7 cellular contexts compared by ENCODE assay signal in the genomic region with DNA sequence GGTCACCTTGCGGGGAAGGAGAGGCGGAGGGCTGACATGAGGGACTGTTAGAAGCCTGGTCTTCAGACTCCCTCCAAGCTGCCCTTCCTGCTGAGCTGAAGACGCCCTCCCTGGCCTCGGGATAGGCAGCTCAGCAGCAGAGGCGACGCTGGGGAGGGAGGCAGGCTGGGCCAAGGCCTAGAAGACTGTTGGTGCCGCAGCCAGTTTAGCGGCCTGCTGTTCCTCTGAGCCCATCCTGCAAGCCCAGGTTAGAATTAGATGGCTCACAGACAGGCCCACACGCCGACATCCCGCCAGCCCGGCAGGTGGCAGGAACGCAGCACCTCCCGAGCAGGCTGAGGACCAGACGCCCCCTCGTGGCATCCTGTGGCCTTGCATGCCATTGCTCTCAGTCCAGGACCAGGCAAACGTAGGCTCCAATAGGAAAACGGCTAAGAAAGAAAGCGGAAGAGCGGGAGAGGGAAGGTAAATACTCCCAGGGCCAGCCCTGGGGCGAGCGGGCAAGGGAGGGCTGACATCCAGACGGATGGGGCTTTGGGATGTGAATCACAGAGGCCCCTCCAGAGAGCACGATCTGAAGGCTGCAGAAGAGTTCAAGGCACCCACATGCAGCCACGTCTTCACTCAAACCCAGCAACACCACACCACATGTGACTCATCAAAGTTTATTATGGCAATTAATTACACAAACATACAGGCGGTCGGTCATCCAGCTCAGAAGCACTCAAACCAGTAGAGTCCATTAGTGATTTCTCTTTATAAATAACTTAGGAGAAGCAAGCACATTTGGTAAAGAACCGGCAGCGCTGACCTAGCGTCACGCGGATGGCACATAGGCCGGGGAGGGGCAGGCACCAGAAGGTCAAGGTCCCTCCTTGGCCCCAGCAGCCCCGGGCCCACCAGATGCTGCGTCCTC. TPM values are rescaled to one million over a fixed set of nuclear protein-coding genes. Genes with fewer than 3 reads are reported as not detected.
DNase-seq lines count a peak whose midpoint lies in the region; ATAC-seq and TF ChIP-seq lines count a peak whose summit lies in the region.

No MANE protein-coding gene starts in this region.

- H3K4me3 ChIP-seq in WI38 (ENCODE audit: low read depth, low read length) (peak overlapping the region; percentile 37), right lobe of liver (no peak overlapping the region)

- peak; percentile 100 for TF ChIP-seq CTCF in WI38 (IDR thresholded peaks at IDR 0.05; ENCODE audit: low read depth, low read length)
- peak; percentile 100 for TF ChIP-seq CTCF in chondrocyte (IDR thresholded peaks at IDR 0.05)
- TF ChIP-seq CTCF in right lobe of liver (IDR thresholded peaks at IDR 0.05), result peak; percentile 98 to 100 (median 100)

- TF ChIP-seq POLR2A in right lobe of liver (IDR thresholded peaks at IDR 0.05), result no peak

- peak overlapping the region in 1 of 3 donors; percentile 4 for H3K27ac ChIP-seq in right lobe of liver

- ATAC-seq in GM18873 (IDR thresholded peaks at IDR 0.05; ENCODE audit: low FRiP score, unreplicated experiment) (peak; percentile 65), HG03159 (IDR thresholded peaks at IDR 0.05; ENCODE audit: unreplicated experiment) (peak; percentile 90), right lobe of liver (peak; percentile 95 to 99 (median 96))

- peaks cover 0 to 6% (median 0%) of the 10 kb centered on the region in 4 donors for H3K4me1 ChIP-seq in right lobe of liver

- H3K27ac Mint-ChIP-seq in chondrocyte (ENCODE audit: unreplicated experiment), result peak overlapping the region; percentile 23

- H3K27me3 ChIP-seq in right lobe of liver, result no peaks in the 10 kb centered on the region

- H3K36me3 ChIP-seq in right lobe of liver, result peaks cover 0 to 10% (median 0%) of the 10 kb centered on the region in 4 donors

- peaks cover 6% of the 10 kb centered on the region for H3K4me1 Mint-ChIP-seq in chondrocyte (ENCODE audit: low read depth)

- intact Hi-C loops in right lobe of liver (cut with DNase I), result loop anchor here (10.0 kb wide), 3 partner anchors 145 to 305 kb away; no protein-coding TSS in a partner anchor

- H3K9me3 ChIP-seq in right lobe of liver, result no peaks in the 10 kb centered on the region

- no peaks in the 10 kb centered on the region for H3K9me3 Mint-ChIP-seq in chondrocyte (ENCODE audit: low read depth)

- H3K27me3 Mint-ChIP-seq in chondrocyte (ENCODE audit: low read depth), result no peaks in the 10 kb centered on the region

- peak overlapping the region; percentile 31 for H3K4me3 Mint-ChIP-seq in chondrocyte (ENCODE audit: unreplicated experiment)

- DNase-seq in chondrocyte (ENCODE audit: low spot score) (no peak), right lobe of liver (peak; percentile 89 to 91 (median 89))
- peak; percentile 75 to 86 (median 83) for DNase-seq in stimulated activated CD4-positive, alpha-beta T cell treated with anti-CD3 and anti-CD28 coated beads, TNF-alpha, amount 100 ng/mL, for 1 hour (ENCODE audit: low read depth in 3 of 3, low spot score in 1 of 3)
- DNase-seq in stimulated activated naive CD4-positive, alpha-beta T cell treated with Interleukin-2 at 50 U/mL for 16 hours (lab: John Stamatoyannopoulos, UW), result no peak

- H3K36me3 Mint-ChIP-seq in chondrocyte (ENCODE audit: low read depth), result peaks cover 6% of the 10 kb centered on the region

- WGBS in right lobe of liver (ENCODE audit: insufficient coverage, low coverage, low lambda C conversion rate, missing lambda C conversion rate), result 7% methylated on average over 15 of the region's 35 CpGs

RNA-seq across cellular contexts. Expression of gene CD5, which starts 27.6 kb away (rescaled TPM):
- total RNA-seq in chondrocyte (not detected in 3 replicates), right lobe of liver (under 1 TPM; 0.12 to 0.56 (median 0.35) TPM)

RNA-seq across cellular contexts. Expression of gene VPS37C, which starts 31.4 kb away (rescaled TPM):
- total RNA-seq in chondrocyte (15.3 to 20.5 TPM (median 19.6 TPM) in 3 replicates), right lobe of liver (1 to 10 TPM; 4.6 to 7.6 (median 6.0) TPM)

Comparison
In these comparisons a context has a peak if more than half of its experiments do, and no peak if none do; other contexts are left out.
1. DNase-seq: peak in right lobe of liver (3 of 3) and stimulated activated CD4-positive, alpha-beta T cell treated with anti-CD3 and anti-CD28 coated beads, TNF-alpha, amount 100 ng/mL, for 1 hour (3 of 3); none in chondrocyte (single experiment) and stimulated activated naive CD4-positive, alpha-beta T cell treated with Interleukin-2 at 50 U/mL for 16 hours (single experiment).
2. Peak in every context shown above with its lines, with median percentiles within 50 percentile points of each other: ATAC-seq and CTCF ChIP-seq.